In genomic region chr19:32887572-32887971, GRCh38 we compare ENCODE assay signal across 34 cellular contexts.
"Had no signal": no experiment of that assay in that cellular context is flagged by ENCODE, and none has a peak within 500 bp of the region (broad histone marks: within the 10 kb centered on the region; RNA-seq: fewer than 3 reads in every experiment).

No MANE protein-coding gene starts in this region.

- H3K4me1 ChIP-seq: adrenal gland, ascending aorta, body of pancreas, breast epithelium had no signal

- FAIRE-seq: astrocyte, bronchial epithelial cell had no signal

- H3K36me3 ChIP-seq: adrenal gland, brain microvascular endothelial cell, breast epithelium, cardiac muscle cell had no signal

- H3K4me3 ChIP-seq: adrenal gland, ascending aorta, body of pancreas, breast epithelium, cardiac muscle cell had no signal

- DNase-seq: activated effector memory CD4-positive, alpha-beta T cell treated with anti-CD3 and anti-CD28 coated beads, Interleukin-2, amount 50 U/mL, for 16 hours; activated effector memory CD4-positive, alpha-beta T cell treated with Interleukin-2 at 50 U/mL for 16 hours; activated gamma-delta T cell; activated gamma-delta T cell treated with Interleukin-2 at 50 U/mL for 16 hours; activated naive CD4-positive, alpha-beta T cell; activated naive CD4-positive, alpha-beta T cell treated with anti-CD3 and anti-CD28 coated beads for 36 hours; activated naive CD4-positive, alpha-beta T cell treated with anti-CD3 and anti-CD28 coated beads, Interleukin-2, amount 10 ng/mL, durations not matched to agents 7 days and 5 days; activated naive CD4-positive, alpha-beta T cell treated with anti-CD3 and anti-CD28 coated beads, Interleukin-2, amount 50 U/mL, for 16 hours; activated naive CD4-positive, alpha-beta T cell treated with Interleukin-2 at 50 U/mL for 16 hours; activated naive CD8-positive, alpha-beta T cell treated with anti-CD3 and anti-CD28 coated beads for 36 hours; activated naive CD8-positive, alpha-beta T cell treated with anti-CD3 and anti-CD28 coated beads, Interleukin-2, amount 10 ng/mL, durations not matched to agents 7 days and 5 days; activated naive CD8-positive, alpha-beta T cell treated with anti-CD3 and anti-CD28 coated beads, Interleukin-2, amount 50 U/mL, for 24 hours; activated T-cell treated with anti-CD3 and anti-CD28 coated beads, Interleukin-2, amount 50 U/mL, for 1 hour; activated T-cell treated with anti-CD3 and anti-CD28 coated beads, Interleukin-2, amount 50 U/mL, for 24 hours; activated T-cell treated with anti-CD3 and anti-CD28 coated beads, Interleukin-2, amount 50 U/mL, for 4 hours; activated T-cell treated with anti-CD3 and anti-CD28 coated beads, Interleukin-2, amount 50 U/mL, for 48 hours; activated T-cell treated with anti-CD3 and anti-CD28 coated beads, Interleukin-2, amount 50 U/mL, for 72 hours; adrenal gland; amniotic stem cell; amygdala; anterior cingulate cortex; aorta; body of pancreas; brain microvascular endothelial cell; caudate nucleus; central memory CD4-positive, alpha-beta T cell; cerebellar nuclear complex had no signal

- ATAC-seq: activated naive CD4-positive, alpha-beta T cell treated with anti-CD3 and anti-CD28 coated beads, Interleukin-2, amount 50 U/mL, for 72 hours; activated naive CD8-positive, alpha-beta T cell treated with anti-CD3 and anti-CD28 coated beads, Interleukin-2, amount 50 U/mL, for 24 hours; activated T-cell treated with anti-CD3 and anti-CD28 coated beads, Interleukin-2, amount 50 U/mL, for 4 hours; activated T-cell treated with anti-CD3 and anti-CD28 coated beads, Interleukin-2, amount 50 U/mL, for 72 hours; activated T-helper 17 cell treated with anti-CD3 and anti-CD28 coated beads, Interleukin-2, amount 50 U/mL, for 72 hours; body of pancreas had no signal

- H3K27ac ChIP-seq: adrenal gland, ascending aorta, body of pancreas, brain microvascular endothelial cell, breast epithelium, cardiac muscle cell had no signal

- H3K27me3 ChIP-seq: adrenal gland, ascending aorta, body of pancreas, brain microvascular endothelial cell, breast epithelium, cardiac muscle cell had no signal
